Comparison of ENCODE assay signal across 17 cellular contexts in genomic region chr12:49847161-49847560, GRCh38. TPM values are rescaled to one million over a fixed set of nuclear protein-coding genes. Genes with fewer than 3 reads are reported as not detected.
A peak's percentile ranks its signal among the peaks of the same experiment; 100 is the strongest.
DNase-seq lines count a peak whose midpoint lies in the region; ATAC-seq and TF ChIP-seq lines count a peak whose summit lies in the region.
"Had no signal": no experiment of that assay in that cellular context is flagged by ENCODE, and none has a peak within 500 bp of the region (broad histone marks: within the 10 kb centered on the region; RNA-seq: fewer than 3 reads in every experiment).

No MANE protein-coding gene starts in this region.

- H3K36me3 Mint-ChIP-seq in activated CD8-positive, alpha-beta T cell treated with anti-CD3 and anti-CD28 coated beads, Interleukin-2, amount 10 ng/mL, durations not matched to agents 7 days and 5 days (ENCODE audit: low read depth): peaks cover 4% of the 10 kb centered on the region
- H3K36me3 Mint-ChIP-seq in activated CD8-positive, alpha-beta T cell treated with anti-CD3 and anti-CD28 coated beads for 36 hours (ENCODE audit: low read depth): peaks cover 4% of the 10 kb centered on the region

- no peak overlapping the region for H3K27ac ChIP-seq in coronary artery
- no peak overlapping the region for H3K27ac ChIP-seq in hepatocyte
- H3K27ac ChIP-seq: A549 had no signal

- no peaks in the 10 kb centered on the region for H4K20me1 ChIP-seq in hepatocyte (ENCODE audit: insufficient read depth, poor library complexity, severe bottlenecking)

- no peak for ATAC-seq in activated CD8-positive, alpha-beta T cell treated with anti-CD3 and anti-CD28 coated beads, Interleukin-2, amount 10 ng/mL, durations not matched to agents 7 days and 5 days
- no peak for ATAC-seq in activated CD8-positive, alpha-beta T cell treated with anti-CD3 and anti-CD28 coated beads for 36 hours
- ATAC-seq: A549 had no signal

- H3K4me3 ChIP-seq in GM12865 (ENCODE audit: low read depth, low read length) (no peak overlapping the region), NB4 (ENCODE audit: low read depth, low read length) (no peak overlapping the region), coronary artery (no peak overlapping the region), lower leg skin (ENCODE audit: low read depth, poor library complexity, severe bottlenecking) (no peak overlapping the region), hepatocyte (no peak overlapping the region)
- H3K4me3 ChIP-seq: A549 had no signal

- H3K27me3 ChIP-seq in hepatocyte: peaks cover 24% of the 10 kb centered on the region

- TF ChIP-seq CTCF in activated CD8-positive, alpha-beta T cell treated with anti-CD3 and anti-CD28 coated beads for 36 hours (IDR thresholded peaks at IDR 0.05): no peak
- no peak for TF ChIP-seq CTCF in GM12865 (IDR thresholded peaks at IDR 0.05; ENCODE audit: insufficient read depth, low read depth, low read length, missing control alignments)
- no peak for TF ChIP-seq CTCF in NB4 (IDR thresholded peaks at IDR 0.05; ENCODE audit: low read depth, low read length)
- no peak for TF ChIP-seq CTCF in coronary artery (IDR thresholded peaks at IDR 0.05)
- no peak for TF ChIP-seq CTCF in lower leg skin (IDR thresholded peaks at IDR 0.05)
- no peak for TF ChIP-seq CTCF in hepatocyte (IDR thresholded peaks at IDR 0.05; ENCODE audit: poor library complexity)

- TF ChIP-seq POLR2A in NB4 (IDR thresholded peaks at IDR 0.05; ENCODE audit: extremely low read depth, insufficient read length) (no peak), lower leg skin (IDR thresholded peaks at IDR 0.05) (no peak)

- no peak overlapping the region for H3K4me2 ChIP-seq in hepatocyte
- H3K4me2 ChIP-seq: A549 had no signal

- H3K4me3 Mint-ChIP-seq in activated CD8-positive, alpha-beta T cell treated with anti-CD3 and anti-CD28 coated beads, Interleukin-2, amount 10 ng/mL, durations not matched to agents 7 days and 5 days: no peak overlapping the region
- H3K4me3 Mint-ChIP-seq in activated CD8-positive, alpha-beta T cell treated with anti-CD3 and anti-CD28 coated beads for 36 hours: no peak overlapping the region

- H3K27ac Mint-ChIP-seq in activated CD8-positive, alpha-beta T cell treated with anti-CD3 and anti-CD28 coated beads, Interleukin-2, amount 10 ng/mL, durations not matched to agents 7 days and 5 days: peak overlapping the region; percentile 80
- no peak overlapping the region for H3K27ac Mint-ChIP-seq in activated CD8-positive, alpha-beta T cell treated with anti-CD3 and anti-CD28 coated beads for 36 hours

- peaks cover 5% of the 10 kb centered on the region for H3K4me1 ChIP-seq in hepatocyte (ENCODE audit: insufficient read depth)

- no peaks in the 10 kb centered on the region for H3K79me2 ChIP-seq in hepatocyte

- H3K9me3 ChIP-seq in hepatocyte (ENCODE audit: low read depth): no peaks in the 10 kb centered on the region
- H3K9me3 ChIP-seq: A549, Caco-2 had no signal

- intact Hi-C loops in activated CD8-positive, alpha-beta T cell treated with anti-CD3 and anti-CD28 coated beads for 36 hours (cut with micrococcal nuclease): no loop called here
- intact Hi-C loops in lower leg skin (cut with DNase I; ENCODE audit: low total_unique reads): no loop called here

- no peaks in the 10 kb centered on the region for H3K36me3 ChIP-seq in hepatocyte (replicated peaks; ENCODE audit: insufficient read depth, low read depth)

- DNase-seq in activated CD8-positive, alpha-beta T cell treated with anti-CD3 and anti-CD28 coated beads, Interleukin-2, amount 10 ng/mL, durations not matched to agents 7 days and 5 days: peak; percentile 52
- no peak for DNase-seq in activated CD8-positive, alpha-beta T cell treated with anti-CD3 and anti-CD28 coated beads for 36 hours
- DNase-seq in GM12865 (ENCODE audit: low read depth) (peak; percentile 35), NB4 (ENCODE audit: low read depth) (peak; percentile 46), coronary artery (ENCODE audit: low spot score) (peak; percentile 14), NCI-H128 (lab: John Stamatoyannopoulos, UW; ENCODE audit: unreplicated experiment) (no peak), lower leg skin (ENCODE audit: low spot score in 2 of 2) (no peak), hepatocyte (ENCODE audit: low spot score) (no peak)
- DNase-seq: Caco-2, HCEC 1CT, IMR-90, NCI-H1417 treated with DMSO at 0.1 percent for 48 hours, NCI-H2029, NCI-H2171 treated with DMSO at 0.1 percent for 48 hours, NCI-H774, SHP77 treated with DMSO at 0.1 percent for 48 hours had no signal

- POLR2A ChIA-PET in activated CD8-positive, alpha-beta T cell treated with anti-CD3 and anti-CD28 coated beads, Interleukin-2, amount 10 ng/mL, durations not matched to agents 7 days and 5 days (lab: Charles Lee): interaction anchor here (1.3 kb wide), 1 partner anchor 106 kb away, joined by 3 read pairs; no protein-coding TSS in a partner anchor
- POLR2A ChIA-PET in activated CD8-positive, alpha-beta T cell treated with anti-CD3 and anti-CD28 coated beads for 36 hours (lab: Charles Lee): interaction anchor here (1.3 kb wide), 1 partner anchor 11 kb away, joined by 3 read pairs; no protein-coding TSS in a partner anchor

- WGBS in lower leg skin, 2 donors: 59 to 81% methylated on average over 2 of the region's 2 CpGs
- 59% methylated on average over 2 of the region's 2 CpGs for WGBS in hepatocyte (ENCODE audit: low lambda C conversion rate, missing lambda C conversion rate)

- peaks cover 31% of the 10 kb centered on the region for H3K4me1 Mint-ChIP-seq in activated CD8-positive, alpha-beta T cell treated with anti-CD3 and anti-CD28 coated beads, Interleukin-2, amount 10 ng/mL, durations not matched to agents 7 days and 5 days (ENCODE audit: low read depth)
- peaks cover 18% of the 10 kb centered on the region for H3K4me1 Mint-ChIP-seq in activated CD8-positive, alpha-beta T cell treated with anti-CD3 and anti-CD28 coated beads for 36 hours (ENCODE audit: low read depth)

- H2AFZ ChIP-seq in hepatocyte: no peak overlapping the region

- peaks cover 25% of the 10 kb centered on the region for H3K27me3 Mint-ChIP-seq in activated CD8-positive, alpha-beta T cell treated with anti-CD3 and anti-CD28 coated beads, Interleukin-2, amount 10 ng/mL, durations not matched to agents 7 days and 5 days (ENCODE audit: low read depth)
- H3K27me3 Mint-ChIP-seq in activated CD8-positive, alpha-beta T cell treated with anti-CD3 and anti-CD28 coated beads for 36 hours: no peaks in the 10 kb centered on the region

- H3K9me2 ChIP-seq in hepatocyte (replicated peaks; ENCODE audit: insufficient read depth): no peaks in the 10 kb centered on the region

- no peaks in the 10 kb centered on the region for H3K9me3 Mint-ChIP-seq in activated CD8-positive, alpha-beta T cell treated with anti-CD3 and anti-CD28 coated beads, Interleukin-2, amount 10 ng/mL, durations not matched to agents 7 days and 5 days (ENCODE audit: insufficient read depth)
- H3K9me3 Mint-ChIP-seq in activated CD8-positive, alpha-beta T cell treated with anti-CD3 and anti-CD28 coated beads for 36 hours: no peaks in the 10 kb centered on the region

- CTCF ChIA-PET in activated CD8-positive, alpha-beta T cell treated with anti-CD3 and anti-CD28 coated beads, Interleukin-2, amount 10 ng/mL, durations not matched to agents 7 days and 5 days (lab: Charles Lee): interaction anchor here (1.0 to 2.5 kb wide), 7 partner anchors 8 to 223 kb away, joined by 4 to 9 read pairs (median 7); partner anchors contain the start of gene TMBIM6
- CTCF ChIA-PET in activated CD8-positive, alpha-beta T cell treated with anti-CD3 and anti-CD28 coated beads for 36 hours (lab: Charles Lee): interaction anchor here (0.8 to 3.0 kb wide), 7 partner anchors 9 to 120 kb away, joined by 3 to 8 read pairs (median 5); partner anchors contain the start of gene TMBIM6

RNA-seq across cellular contexts. Expression of gene BCDIN3D, which starts 4.3 kb away (rescaled TPM):
- 1 to 10 TPM; 7.3 to 7.4 TPM for total RNA-seq in activated CD8-positive, alpha-beta T cell treated with anti-CD3 and anti-CD28 coated beads, Interleukin-2, amount 10 ng/mL, durations not matched to agents 7 days and 5 days
- total RNA-seq in activated CD8-positive, alpha-beta T cell treated with anti-CD3 and anti-CD28 coated beads for 36 hours: 1 to 10 TPM; 5.0 to 5.3 TPM
- total RNA-seq in lower leg skin (1 to 10 TPM; 3.2 to 7.4 (median 6.3) TPM), hepatocyte (4.5 and 5.6 TPM in 2 replicates)
- 3.5 and 5.0 TPM in 2 replicates for polyA plus RNA-seq in hepatocyte

RNA-seq across cellular contexts. Expression of gene NCKAP5L, which starts 18.9 kb away (rescaled TPM):
- 1 to 10 TPM; 7.2 to 7.7 TPM for total RNA-seq in activated CD8-positive, alpha-beta T cell treated with anti-CD3 and anti-CD28 coated beads, Interleukin-2, amount 10 ng/mL, durations not matched to agents 7 days and 5 days
- 1 to 10 TPM; 5.5 to 5.7 TPM for total RNA-seq in activated CD8-positive, alpha-beta T cell treated with anti-CD3 and anti-CD28 coated beads for 36 hours
- total RNA-seq in lower leg skin (10 to 100 TPM in 1 of 4 donors, 1 to 10 TPM in 3; 6.1 to 12.9 (median 9.0) TPM), hepatocyte (13.1 and 14.5 TPM in 2 replicates)
- polyA plus RNA-seq in hepatocyte: 26.7 and 32.0 TPM in 2 replicates

RNA-seq across cellular contexts. Expression of gene FAIM2, which starts 56.5 kb away (rescaled TPM):
- under 1 TPM; 0.23 to 0.55 TPM for total RNA-seq in activated CD8-positive, alpha-beta T cell treated with anti-CD3 and anti-CD28 coated beads, Interleukin-2, amount 10 ng/mL, durations not matched to agents 7 days and 5 days
- total RNA-seq in activated CD8-positive, alpha-beta T cell treated with anti-CD3 and anti-CD28 coated beads for 36 hours: under 1 TPM; 0.22 to 0.56 TPM
- total RNA-seq in lower leg skin: under 1 TPM in 3 of 4 donors, not detected in 1; 0.08 to 0.91 (median 0.17) TPM
- total RNA-seq in hepatocyte: 1.4 and 5.0 TPM in 2 replicates
- polyA plus RNA-seq in hepatocyte: 7.3 and 14.0 TPM in 2 replicates

Comparison
In these comparisons a context has a peak if more than half of its experiments do, and no peak if none do; other contexts are left out.
1. DNase-seq: peak in activated CD8-positive, alpha-beta T cell treated with anti-CD3 and anti-CD28 coated beads, Interleukin-2, amount 10 ng/mL, durations not matched to agents 7 days and 5 days (single experiment), GM12865 (single experiment), NB4 (single experiment) and coronary artery (single experiment); none in activated CD8-positive, alpha-beta T cell treated with anti-CD3 and anti-CD28 coated beads for 36 hours (single experiment), NCI-H128 (single experiment), lower leg skin (0 of 2) and hepatocyte (single experiment).